ENCODE assay signal across 8 cellular contexts in genomic region chr13:27006519-27007161, GRCh38.
A peak's percentile ranks its signal among the peaks of the same experiment; 100 is the strongest.
DNase-seq lines count a peak whose midpoint lies in the region; ATAC-seq and TF ChIP-seq lines count a peak whose summit lies in the region.

No MANE protein-coding gene starts in this region.

- 2 to 6% methylated on average over 14 to 20 of the region's 29 CpGs for WGBS in thyroid gland, 2 donors

- DNase-seq in DMS79 treated with DMSO at 0.1 percent for 48 hours (lab: John Stamatoyannopoulos, UW) (peak; percentile 75), NCI-H2171 (lab: John Stamatoyannopoulos, UW) (peak; percentile 77), colonic mucosa (peak; percentile 65), lower lobe of right lung (peak; percentile 67), thyroid gland (peak in 1 of 2 donors; percentile 12), glomerular visceral epithelial cell (ENCODE audit: extremely low spot score) (no peak)

- intact Hi-C loops in colonic mucosa (cut with DNase I), result no loop called here
- intact Hi-C loops in lower lobe of right lung (cut with DNase I), result no loop called here
- intact Hi-C loops in thyroid gland (cut with DNase I), result no loop called here

- peak overlapping the region in 1 of 2 donors; percentile 64 for H3K9ac ChIP-seq in colonic mucosa (ENCODE audit: low read depth in 2 of 2, low read length in 2 of 2)

- no peak for TF ChIP-seq POLR2A in thyroid gland (IDR thresholded peaks at IDR 0.05)

- H3K27ac ChIP-seq in colonic mucosa (no peak overlapping the region), lower lobe of right lung (peak overlapping the region; percentile 11), thyroid gland (no peak overlapping the region)

- H3K4me3 ChIP-seq in colonic mucosa (peak overlapping the region; percentile 39), lower lobe of right lung (peak overlapping the region; percentile 59), thyroid gland (replicated peaks in 1 of 3) (peak overlapping the region in 2 of 3 donors; percentile 11 to 14)

- H3K36me3 ChIP-seq in colonic mucosa (no peaks in the 10 kb centered on the region), lower lobe of right lung (no peaks in the 10 kb centered on the region), thyroid gland (no peaks in the 10 kb centered on the region)

- ATAC-seq in lower lobe of right lung, result peak; percentile 83 to 89
- no peak for ATAC-seq in HG02763 (IDR thresholded peaks at IDR 0.05; ENCODE audit: unreplicated experiment)
- ATAC-seq in HG03097 (IDR thresholded peaks at IDR 0.05; ENCODE audit: low FRiP score, unreplicated experiment), result no peak

- H3K27me3 ChIP-seq in colonic mucosa, result no peaks in the 10 kb centered on the region
- peaks cover 16% of the 10 kb centered on the region for H3K27me3 ChIP-seq in lower lobe of right lung (ENCODE audit: low read depth)
- H3K27me3 ChIP-seq in thyroid gland, result no peaks in the 10 kb centered on the region

- H3K4me1 ChIP-seq in colonic mucosa (no peaks in the 10 kb centered on the region), lower lobe of right lung (peaks cover 22% of the 10 kb centered on the region), thyroid gland (peaks cover 12 to 17% of the 10 kb centered on the region in 2 donors)

- TF ChIP-seq CTCF in colonic mucosa (IDR thresholded peaks at IDR 0.05) (no peak), lower lobe of right lung (IDR thresholded peaks at IDR 0.05) (no peak), thyroid gland (IDR thresholded peaks at IDR 0.05) (no peak)

- H3K9me3 ChIP-seq in colonic mucosa (no peaks in the 10 kb centered on the region), lower lobe of right lung (no peaks in the 10 kb centered on the region), thyroid gland (no peaks in the 10 kb centered on the region)

Comparison
In these comparisons a context has a peak if more than half of its experiments do, and no peak if none do; other contexts are left out.
1. ATAC-seq: peak in lower lobe of right lung (2 of 2); none in HG02763 (single experiment) and HG03097 (single experiment).
2. Peak in every context shown above with its lines, with median percentiles within 50 percentile points of each other: H3K4me3 ChIP-seq.